7 cellular contexts compared by ENCODE assay signal in genomic region chr14:24366375-24366663, GRCh38. TPM values are rescaled to one million over a fixed set of nuclear protein-coding genes. Genes with fewer than 3 reads are reported as not detected.
DNase-seq lines count a peak whose midpoint lies in the region; ATAC-seq and TF ChIP-seq lines count a peak whose summit lies in the region.
"Had no signal": no experiment of that assay in that cellular context is flagged by ENCODE, and none has a peak within 500 bp of the region (broad histone marks: within the 10 kb centered on the region; RNA-seq: fewer than 3 reads in every experiment).

No MANE protein-coding gene starts in this region.

- no peaks in the 10 kb centered on the region for H3K27me3 Mint-ChIP-seq in Caco-2 (ENCODE audit: insufficient read depth, unreplicated experiment)
- H3K27me3 Mint-ChIP-seq in activated naive CD8-positive, alpha-beta T cell treated with anti-CD3 and anti-CD28 coated beads, Interleukin-2, amount 10 ng/mL, durations not matched to agents 7 days and 5 days = peaks cover 58% of the 10 kb centered on the region

- no peaks in the 10 kb centered on the region for H3K36me3 ChIP-seq in Caco-2 (ENCODE audit: control insufficient read depth, insufficient read depth, low read length)
- no peaks in the 10 kb centered on the region for H3K36me3 ChIP-seq in mucosa of rectum (ENCODE audit: control insufficient read depth in 2 of 2, insufficient read depth in 2 of 2, low read length in 2 of 2)

- TF ChIP-seq CTCF in Caco-2 (IDR thresholded peaks at IDR 0.05; ENCODE audit: insufficient read depth in 1 of 2, low read depth in 1 of 2, low read length in 1 of 2, severe bottlenecking in 1 of 2, unreplicated experiment in 1 of 2) = no peak

- BruUV-seq in Caco-2 (replicated peaks; lab: Mats Ljungman, UMichigan) = TSS peak; percentile 75

- no peaks in the 10 kb centered on the region for H3K9me3 ChIP-seq in Caco-2
- no peaks in the 10 kb centered on the region for H3K9me3 ChIP-seq in mucosa of rectum (ENCODE audit: control insufficient read depth in 2 of 2, low read length in 2 of 2)

- H3K4me3 Mint-ChIP-seq in Caco-2 (ENCODE audit: unreplicated experiment) = peak overlapping the region; percentile 85
- peak overlapping the region; percentile 22 for H3K4me3 Mint-ChIP-seq in activated naive CD8-positive, alpha-beta T cell treated with anti-CD3 and anti-CD28 coated beads, Interleukin-2, amount 10 ng/mL, durations not matched to agents 7 days and 5 days

- no peaks in the 10 kb centered on the region for H3K9me3 Mint-ChIP-seq in Caco-2 (ENCODE audit: unreplicated experiment)
- no peaks in the 10 kb centered on the region for H3K9me3 Mint-ChIP-seq in activated naive CD8-positive, alpha-beta T cell treated with anti-CD3 and anti-CD28 coated beads, Interleukin-2, amount 10 ng/mL, durations not matched to agents 7 days and 5 days
- H3K9me3 Mint-ChIP-seq: neural crest cell had no signal

- POLR2A ChIA-PET in Caco-2 (lab: Charles Lee) = interaction anchor here (0.8 to 1.6 kb wide), 4 partner anchors 32 to 69 kb away, joined by 4 to 12 read pairs (median 8); partner anchors contain the start of genes CBLN3, KHNYN and NYNRIN
- POLR2A ChIA-PET in activated naive CD8-positive, alpha-beta T cell treated with anti-CD3 and anti-CD28 coated beads, Interleukin-2, amount 10 ng/mL, durations not matched to agents 7 days and 5 days (lab: Charles Lee) = interaction anchor here (1.0 to 2.2 kb wide), 2 partner anchors 34 to 64 kb away, joined by 3 to 14 read pairs; partner anchors contain the start of genes CBLN3 and KHNYN

- H3K27me3 ChIP-seq in Caco-2 (replicated peaks; ENCODE audit: control insufficient read depth, insufficient read depth, low read length) = no peaks in the 10 kb centered on the region
- peaks cover 0 to 2% of the 10 kb centered on the region in 2 donors for H3K27me3 ChIP-seq in mucosa of rectum (ENCODE audit: control insufficient read depth in 2 of 2, insufficient read depth in 2 of 2, low read length in 2 of 2)

- peak overlapping the region; percentile 67 for H3K4me3 ChIP-seq in Caco-2 (ENCODE audit: low read depth, low read length)
- H3K4me3 ChIP-seq in mucosa of rectum (ENCODE audit: low read length in 2 of 2) = peak overlapping the region; percentile 72 to 77

- peaks cover 13% of the 10 kb centered on the region for H3K4me1 Mint-ChIP-seq in Caco-2 (ENCODE audit: low read depth, unreplicated experiment)
- H3K4me1 Mint-ChIP-seq in activated naive CD8-positive, alpha-beta T cell treated with anti-CD3 and anti-CD28 coated beads, Interleukin-2, amount 10 ng/mL, durations not matched to agents 7 days and 5 days = peaks cover 23% of the 10 kb centered on the region

- DNase-seq in Caco-2 (no peak), NCI-H146 treated with DMSO at 0.1 percent for 48 hours (lab: John Stamatoyannopoulos, UW; ENCODE audit: unreplicated experiment) (no peak)
- no peak for DNase-seq in activated naive CD8-positive, alpha-beta T cell treated with anti-CD3 and anti-CD28 coated beads, Interleukin-2, amount 10 ng/mL, durations not matched to agents 7 days and 5 days
- no peak for DNase-seq in activated CD4-positive, CD25-positive, alpha-beta regulatory T cell (lab: John Stamatoyannopoulos, UW)

- peak overlapping the region; percentile 71 for H3K27ac Mint-ChIP-seq in Caco-2 (ENCODE audit: unreplicated experiment)
- H3K27ac Mint-ChIP-seq in activated naive CD8-positive, alpha-beta T cell treated with anti-CD3 and anti-CD28 coated beads, Interleukin-2, amount 10 ng/mL, durations not matched to agents 7 days and 5 days = no peak overlapping the region

- ATAC-seq in activated naive CD8-positive, alpha-beta T cell treated with anti-CD3 and anti-CD28 coated beads, Interleukin-2, amount 10 ng/mL, durations not matched to agents 7 days and 5 days (ENCODE audit: low read depth) = no peak
- ATAC-seq in HG03521 (IDR thresholded peaks at IDR 0.05; ENCODE audit: unreplicated experiment) = no peak

- intact Hi-C loops in Caco-2 (cut with micrococcal nuclease; ENCODE audit: unreplicated experiment) = loop anchor here (2.0 kb wide), 2 partner anchors 26 to 34 kb away; no protein-coding TSS in a partner anchor

- peak overlapping the region; percentile 89 to 91 for H3K27ac ChIP-seq in mucosa of rectum (ENCODE audit: low read depth in 2 of 2, low read length in 2 of 2)

- CTCF ChIA-PET in Caco-2 (lab: Charles Lee) = interaction anchor here (0.6 to 2.3 kb wide), 16 partner anchors 33 to 1768 kb away, joined by 3 to 111 read pairs (median 6); partner anchors contain the start of genes CBLN3, KHNYN and SDR39U1

- H3K4me1 ChIP-seq in Caco-2 (peaks cover 4% of the 10 kb centered on the region; the same call in 1 of the 2 replicates), mucosa of rectum (ENCODE audit: control insufficient read depth in 2 of 2, insufficient read depth in 2 of 2, low read length in 2 of 2) (peaks cover 17 to 29% of the 10 kb centered on the region in 2 donors)

- no peaks in the 10 kb centered on the region for H3K36me3 Mint-ChIP-seq in Caco-2 (ENCODE audit: insufficient read depth, unreplicated experiment)
- peaks cover 2% of the 10 kb centered on the region for H3K36me3 Mint-ChIP-seq in activated naive CD8-positive, alpha-beta T cell treated with anti-CD3 and anti-CD28 coated beads, Interleukin-2, amount 10 ng/mL, durations not matched to agents 7 days and 5 days

- peak overlapping the region; percentile 60 to 70 for H3K9ac ChIP-seq in mucosa of rectum (ENCODE audit: low read depth in 1 of 2, low read length in 2 of 2)

RNA-seq across cellular contexts. Expression of gene NFATC4, which starts 1.7 kb away (rescaled TPM):
- 0.84 and 0.88 TPM in 2 replicates for total RNA-seq in Caco-2 (2022)
- not detected for total RNA-seq in activated naive CD8-positive, alpha-beta T cell treated with anti-CD3 and anti-CD28 coated beads, Interleukin-2, amount 10 ng/mL, durations not matched to agents 7 days and 5 days

RNA-seq across cellular contexts. Expression of gene RIPK3, which starts 26.5 kb away (rescaled TPM):
- 1.5 TPM in 2 replicates for total RNA-seq in Caco-2 (2022)
- 10 to 100 TPM; 41.1 to 43.7 TPM for total RNA-seq in activated naive CD8-positive, alpha-beta T cell treated with anti-CD3 and anti-CD28 coated beads, Interleukin-2, amount 10 ng/mL, durations not matched to agents 7 days and 5 days
- total RNA-seq: neural crest cell had no signal

RNA-seq across cellular contexts. Expression of gene ADCY4, which starts 31.4 kb away (rescaled TPM):
- total RNA-seq in Caco-2 (2022) = 0.57 and 0.60 TPM in 2 replicates
- 1 to 10 TPM; 4.4 to 6.3 TPM for total RNA-seq in activated naive CD8-positive, alpha-beta T cell treated with anti-CD3 and anti-CD28 coated beads, Interleukin-2, amount 10 ng/mL, durations not matched to agents 7 days and 5 days

RNA-seq across cellular contexts. Expression of gene NYNRIN, which starts 32.5 kb away (rescaled TPM):
- total RNA-seq in Caco-2 (2022) = 5.9 and 6.1 TPM in 2 replicates
- under 1 TPM; 0.34 to 0.42 TPM for total RNA-seq in activated naive CD8-positive, alpha-beta T cell treated with anti-CD3 and anti-CD28 coated beads, Interleukin-2, amount 10 ng/mL, durations not matched to agents 7 days and 5 days

RNA-seq across cellular contexts. Expression of gene LTB4R, which starts 55.0 kb away (rescaled TPM):
- 7.3 and 7.8 TPM in 2 replicates for total RNA-seq in Caco-2 (2022)
- 10 to 100 TPM; 27.0 to 27.8 TPM for total RNA-seq in activated naive CD8-positive, alpha-beta T cell treated with anti-CD3 and anti-CD28 coated beads, Interleukin-2, amount 10 ng/mL, durations not matched to agents 7 days and 5 days

Comparison
In these comparisons a context has a peak if more than half of its experiments do, and no peak if none do; other contexts are left out.
1. RNA of gene RIPK3, which starts 26.5 kb away (total RNA-seq): 41.1 to 43.7 TPM in activated naive CD8-positive, alpha-beta T cell treated with anti-CD3 and anti-CD28 coated beads, Interleukin-2, amount 10 ng/mL, durations not matched to agents 7 days and 5 days; 1.5 TPM in Caco-2; every median in the first group is over 10 times any median in the second.